18 cellular contexts compared by ENCODE assay signal in genomic region chr13:50706505-50706904, GRCh38.
DNase-seq lines count a peak whose midpoint lies in the region; ATAC-seq lines count a peak whose summit lies in the region.
"Had no signal": no experiment of that assay in that cellular context is flagged by ENCODE, and none has a peak within 500 bp of the region (broad histone marks: within the 10 kb centered on the region; RNA-seq: fewer than 3 reads in every experiment).

No MANE protein-coding gene starts in this region.

- ATAC-seq in Right ventricle myocardium superior (ENCODE audit: poor library complexity): peak; percentile 46
- peak; percentile 58 for ATAC-seq in left ventricle myocardium superior
- ATAC-seq in T-cell (replicated peaks in 1 of 4): no peak
- ATAC-seq: GM12878, HCT116 had no signal

- no peak overlapping the region for H3K4me3 Mint-ChIP-seq in T-cell
- H3K4me3 Mint-ChIP-seq: CD14-positive monocyte; CD4-positive, alpha-beta memory T cell; HFFc6 had no signal

- POLR2A ChIA-PET in T-cell (lab: Charles Lee): no interaction called here

- CTCF ChIA-PET in T-cell (lab: Charles Lee): no interaction called here

- H3K27me3 Mint-ChIP-seq in T-cell: peaks cover 0 to 4% of the 10 kb centered on the region in 2 donors
- H3K27me3 Mint-ChIP-seq: CD4-positive, alpha-beta memory T cell had no signal

- H3K36me3 Mint-ChIP-seq in T-cell: no peaks in the 10 kb centered on the region
- H3K36me3 Mint-ChIP-seq: CD4-positive, alpha-beta memory T cell had no signal

- intact Hi-C loops in Right ventricle myocardium superior (cut with DNase I): no loop called here
- intact Hi-C loops in left ventricle myocardium superior (cut with micrococcal nuclease): no loop called here

- peaks cover 0 to 7% (median 0%) of the 10 kb centered on the region in 3 donors for H3K4me1 Mint-ChIP-seq in T-cell
- H3K4me1 Mint-ChIP-seq: CD4-positive, alpha-beta memory T cell had no signal

- DNase-seq in NCI-H510A treated with DMSO at 0.1 percent for 48 hours (lab: John Stamatoyannopoulos, UW) (peak; percentile 14), NCI-H510A (lab: John Stamatoyannopoulos, UW) (no peak), Right ventricle myocardium superior (no peak), left ventricle myocardium superior (no peak), NCI-H2227 treated with DMSO at 0.1 percent for 48 hours (lab: John Stamatoyannopoulos, UW) (no peak), T-cell (no peak)
- DNase-seq in activated naive CD4-positive, alpha-beta T cell treated with Interleukin-2 at 50 U/mL for 16 hours: no peak
- DNase-seq: 8988T; CD4-positive, alpha-beta memory T cell; DMS153; DMS79; GF-D8; GOT3; H7; HFFc6 had no signal

- no peaks in the 10 kb centered on the region for H3K9me3 Mint-ChIP-seq in T-cell
- H3K9me3 Mint-ChIP-seq: CD14-positive monocyte; CD4-positive, alpha-beta memory T cell; HFFc6 had no signal

- H3K27ac Mint-ChIP-seq in T-cell: no peak overlapping the region
- H3K27ac Mint-ChIP-seq: CD14-positive monocyte; CD4-positive, alpha-beta memory T cell; HFFc6 had no signal

Comparison
In these comparisons a context has a peak if more than half of its experiments do, and no peak if none do; other contexts are left out.
1. ATAC-seq: peak in Right ventricle myocardium superior (single experiment) and left ventricle myocardium superior (single experiment); none in T-cell (0 of 4).